8 cellular contexts compared by ENCODE assay signal in genomic region chr2:71129891-71130324, GRCh38. TPM values are rescaled to one million over a fixed set of nuclear protein-coding genes. Genes with fewer than 3 reads are reported as not detected.
A peak's percentile ranks its signal among the peaks of the same experiment; 100 is the strongest.
DNase-seq lines count a peak whose midpoint lies in the region; ATAC-seq and TF ChIP-seq lines count a peak whose summit lies in the region.

Gene MCEE (minus strand): TSS chr2:71130229. CDS start chr2:71130219, 10 bp downstream.

- H3K36me3 ChIP-seq in mucosa of rectum (ENCODE audit: control insufficient read depth in 2 of 2, insufficient read depth in 2 of 2, low read length in 2 of 2), result peaks cover 7 to 11% of the 10 kb centered on the region in 2 donors

- H3K27me3 Mint-ChIP-seq in activated CD8-positive, alpha-beta memory T cell treated with anti-CD3 and anti-CD28 coated beads, Interleukin-2, amount 10 ng/mL, durations not matched to agents 7 days and 5 days, result no peaks in the 10 kb centered on the region
- no peaks in the 10 kb centered on the region for H3K27me3 Mint-ChIP-seq in endothelial cell (ENCODE audit: unreplicated experiment)

- peaks cover 16% of the 10 kb centered on the region for H3K4me1 Mint-ChIP-seq in activated CD8-positive, alpha-beta memory T cell treated with anti-CD3 and anti-CD28 coated beads, Interleukin-2, amount 10 ng/mL, durations not matched to agents 7 days and 5 days
- no peaks in the 10 kb centered on the region for H3K4me1 Mint-ChIP-seq in endothelial cell (ENCODE audit: unreplicated experiment)

- H3K4me3 ChIP-seq in HL-60 (replicated peaks; ENCODE audit: insufficient read depth, low read length), result peak within 1 kb of the TSS; percentile 87
- H3K4me3 ChIP-seq in mucosa of rectum (ENCODE audit: low read length in 2 of 2), result peak within 1 kb of the TSS; percentile 94 to 97

- H3K9me3 ChIP-seq in mucosa of rectum (ENCODE audit: control insufficient read depth in 2 of 2, low read length in 2 of 2), result no peaks in the 10 kb centered on the region

- TF ChIP-seq CTCF in HL-60 (IDR thresholded peaks at IDR 0.05; ENCODE audit: insufficient read depth, low read length) (no peak), endothelial cell (IDR thresholded peaks at IDR 0.05; ENCODE audit: unreplicated experiment) (no peak)

- H3K27ac ChIP-seq in HL-60 (replicated peaks), result peak within 1 kb of the TSS; percentile 93
- H3K27ac ChIP-seq in mucosa of rectum (ENCODE audit: low read depth in 2 of 2, low read length in 2 of 2), result peak within 1 kb of the TSS; percentile 97 to 98

- peak; percentile 89 for DNase-seq in COLO668 (lab: John Stamatoyannopoulos, UW; ENCODE audit: unreplicated experiment)
- DNase-seq in HL-60 (ENCODE audit: low read depth in 1 of 2, low spot score in 1 of 2), result peak; percentile 66 to 90
- DNase-seq in NK-92 (lab: John Stamatoyannopoulos, UW; ENCODE audit: unreplicated experiment), result peak; percentile 10
- peak; percentile 93 for DNase-seq in activated CD8-positive, alpha-beta memory T cell treated with anti-CD3 and anti-CD28 coated beads, Interleukin-2, amount 10 ng/mL, durations not matched to agents 7 days and 5 days
- peak; percentile 88 for DNase-seq in endothelial cell (ENCODE audit: low spot score)
- DNase-seq in stimulated activated CD8-positive, alpha-beta memory T cell treated with anti-CD3 and anti-CD28 coated beads, Interleukin-7, amount 100 ng/mL, for 1 hour (ENCODE audit: low read depth in 2 of 2), result peak; percentile 75 to 80

- H3K27me3 ChIP-seq in HL-60 (ENCODE audit: insufficient read depth, poor library complexity, severe bottlenecking) (no peaks in the 10 kb centered on the region), mucosa of rectum (ENCODE audit: control insufficient read depth in 2 of 2, insufficient read depth in 2 of 2, low read length in 2 of 2) (no peaks in the 10 kb centered on the region)

- H3K9ac ChIP-seq in mucosa of rectum (ENCODE audit: low read depth in 1 of 2, low read length in 2 of 2), result peak within 1 kb of the TSS; percentile 91 to 92

- H3K36me3 Mint-ChIP-seq in activated CD8-positive, alpha-beta memory T cell treated with anti-CD3 and anti-CD28 coated beads, Interleukin-2, amount 10 ng/mL, durations not matched to agents 7 days and 5 days, result peaks cover 15% of the 10 kb centered on the region
- H3K36me3 Mint-ChIP-seq in endothelial cell (ENCODE audit: low read depth, unreplicated experiment), result no peaks in the 10 kb centered on the region

- peak; percentile 72 for ATAC-seq in GM19467 (IDR thresholded peaks at IDR 0.05; ENCODE audit: unreplicated experiment)
- peak; percentile 91 for ATAC-seq in activated CD8-positive, alpha-beta memory T cell treated with anti-CD3 and anti-CD28 coated beads, Interleukin-2, amount 10 ng/mL, durations not matched to agents 7 days and 5 days

- H3K4me3 Mint-ChIP-seq in activated CD8-positive, alpha-beta memory T cell treated with anti-CD3 and anti-CD28 coated beads, Interleukin-2, amount 10 ng/mL, durations not matched to agents 7 days and 5 days, result no peak within 1 kb of the TSS
- no peak within 1 kb of the TSS for H3K4me3 Mint-ChIP-seq in endothelial cell (ENCODE audit: unreplicated experiment)

- H3K4me1 ChIP-seq in mucosa of rectum (ENCODE audit: control insufficient read depth in 2 of 2, insufficient read depth in 2 of 2, low read length in 2 of 2), result peaks cover 12 to 13% of the 10 kb centered on the region in 2 donors

- CTCF ChIA-PET in activated CD8-positive, alpha-beta memory T cell treated with anti-CD3 and anti-CD28 coated beads, Interleukin-2, amount 10 ng/mL, durations not matched to agents 7 days and 5 days (lab: Charles Lee), result interaction anchor here (0.6 to 2.4 kb wide), 4 partner anchors 10 to 1746 kb away, joined by 3 to 11 read pairs (median 4); no protein-coding TSS in a partner anchor

- no peak within 1 kb of the TSS for H3K27ac Mint-ChIP-seq in activated CD8-positive, alpha-beta memory T cell treated with anti-CD3 and anti-CD28 coated beads, Interleukin-2, amount 10 ng/mL, durations not matched to agents 7 days and 5 days
- H3K27ac Mint-ChIP-seq in endothelial cell (ENCODE audit: unreplicated experiment), result peak within 1 kb of the TSS; percentile 84

- no peaks in the 10 kb centered on the region for H3K9me3 Mint-ChIP-seq in activated CD8-positive, alpha-beta memory T cell treated with anti-CD3 and anti-CD28 coated beads, Interleukin-2, amount 10 ng/mL, durations not matched to agents 7 days and 5 days (ENCODE audit: low read depth)
- no peaks in the 10 kb centered on the region for H3K9me3 Mint-ChIP-seq in endothelial cell (ENCODE audit: unreplicated experiment)

RNA-seq across cellular contexts. Expression of gene MCEE, which starts in this region (rescaled TPM):
- total RNA-seq in activated CD8-positive, alpha-beta memory T cell treated with anti-CD3 and anti-CD28 coated beads, Interleukin-2, amount 10 ng/mL, durations not matched to agents 7 days and 5 days, result 10 to 100 TPM; 12.6 to 16.3 TPM
- 4.6 TPM for total RNA-seq in endothelial cell (ENCODE audit: unreplicated experiment)

Comparison
In these comparisons a context has a peak if more than half of its experiments do, and no peak if none do; other contexts are left out.
1. Peak in every context shown above with its lines: DNase-seq, ATAC-seq, H3K4me3 ChIP-seq and H3K27ac ChIP-seq.
2. DNase-seq: peak in every context shown above with its lines; median percentile 93 in activated CD8-positive, alpha-beta memory T cell treated with anti-CD3 and anti-CD28 coated beads, Interleukin-2, amount 10 ng/mL, durations not matched to agents 7 days and 5 days; 89 in COLO668; 88 in endothelial cell; 78 in HL-60; 78 in stimulated activated CD8-positive, alpha-beta memory T cell treated with anti-CD3 and anti-CD28 coated beads, Interleukin-7, amount 100 ng/mL, for 1 hour; 10 in NK-92.